ENCODE assay signal across 13 cellular contexts in genomic region chr6:2186516-2186915, GRCh38. TPM values are rescaled to one million over a fixed set of nuclear protein-coding genes. Genes with fewer than 3 reads are reported as not detected.
DNase-seq lines count a peak whose midpoint lies in the region; ATAC-seq and TF ChIP-seq lines count a peak whose summit lies in the region.
"Had no signal": no experiment of that assay in that cellular context is flagged by ENCODE, and none has a peak within 500 bp of the region (broad histone marks: within the 10 kb centered on the region; RNA-seq: fewer than 3 reads in every experiment).

No MANE protein-coding gene starts in this region.

- no peaks in the 10 kb centered on the region for H3F3A ChIP-seq in neural progenitor cell (ENCODE audit: low read depth)

- H3K27ac Mint-ChIP-seq in neural progenitor cell, result no peak overlapping the region
- no peak overlapping the region for H3K27ac Mint-ChIP-seq in natural killer cell treated with Interleukin-12 subunit alpha and Interleukin-12 subunit beta and Interleukin-15 and Interleukin-18, amount 100 ng/mL, for 72 hours
- H3K27ac Mint-ChIP-seq: activated T-helper 2 cell treated with anti-CD3 and anti-CD28 coated beads, Interferon-gamma antibody, Interleukin-2, Interleukin-4, amounts not matched to agents 10 μg/mL and 5 μg/mL and 100 μg/mL, durations not matched to agents 14 hours and 24 hours and 36 hours; GM23338 had no signal

- no peak overlapping the region for H3K4me3 Mint-ChIP-seq in neural progenitor cell
- no peak overlapping the region for H3K4me3 Mint-ChIP-seq in natural killer cell treated with Interleukin-12 subunit alpha and Interleukin-12 subunit beta and Interleukin-15 and Interleukin-18, amount 100 ng/mL, for 72 hours
- H3K4me3 Mint-ChIP-seq: GM23338 had no signal

- ATAC-seq in GM21529 (IDR thresholded peaks at IDR 0.05; ENCODE audit: unreplicated experiment) (peak; percentile 86), HG03280 (IDR thresholded peaks at IDR 0.05; ENCODE audit: unreplicated experiment) (peak; percentile 67)
- ATAC-seq in stimulated activated naive CD8-positive, alpha-beta T cell treated with anti-CD3 and anti-CD28 coated beads, Interleukin-15, Interleukin-2, amounts not matched to agents 100 U/mL and 50 U/mL, for 24 hours, result peak; percentile 58
- ATAC-seq in natural killer cell treated with Interleukin-12 subunit alpha and Interleukin-12 subunit beta and Interleukin-15 and Interleukin-18, amount 100 ng/mL, for 72 hours, result no peak
- ATAC-seq: GM23338 had no signal

- no peak overlapping the region for H3K4me3 ChIP-seq in neural progenitor cell
- H3K4me3 ChIP-seq: coronary artery, GM23338 had no signal

- no peaks in the 10 kb centered on the region for H3K27me3 ChIP-seq in neural progenitor cell

- H3K79me2 ChIP-seq in neural progenitor cell (ENCODE audit: low read depth), result no peaks in the 10 kb centered on the region

- no peaks in the 10 kb centered on the region for H3K9me3 Mint-ChIP-seq in neural progenitor cell
- H3K9me3 Mint-ChIP-seq in natural killer cell treated with Interleukin-12 subunit alpha and Interleukin-12 subunit beta and Interleukin-15 and Interleukin-18, amount 100 ng/mL, for 72 hours, result no peaks in the 10 kb centered on the region
- H3K9me3 Mint-ChIP-seq: activated T-helper 2 cell treated with anti-CD3 and anti-CD28 coated beads, Interferon-gamma antibody, Interleukin-2, Interleukin-4, amounts not matched to agents 10 μg/mL and 5 μg/mL and 100 μg/mL, durations not matched to agents 14 hours and 24 hours and 36 hours; GM23338 had no signal

- peak; percentile 16 for DNase-seq in stimulated activated CD4-positive, alpha-beta T cell treated with anti-CD3 and anti-CD28 coated beads, Interleukin-2, amount 100 ng/mL, for 4 hours (ENCODE audit: low read depth)
- DNase-seq in stimulated activated CD4-positive, alpha-beta T cell treated with anti-CD3 and anti-CD28 coated beads, Interleukin-4, amount 100 ng/mL, for 4 hours, result no peak
- peak; percentile 26 for DNase-seq in stimulated activated naive CD8-positive, alpha-beta T cell treated with anti-CD3 and anti-CD28 coated beads, Interleukin-15, Interleukin-2, amounts not matched to agents 100 U/mL and 50 U/mL, for 24 hours
- DNase-seq in neural progenitor cell (ENCODE audit: low spot score) (no peak), NAMALWA (ENCODE audit: low spot score) (no peak)
- DNase-seq in natural killer cell treated with Interleukin-12 subunit alpha and Interleukin-12 subunit beta and Interleukin-15 and Interleukin-18, amount 100 ng/mL, for 72 hours (ENCODE audit: low spot score), result no peak
- DNase-seq: NCI-H1694 treated with DMSO at 0.1 percent for 48 hours; stimulated activated naive CD4-positive, alpha-beta T cell had no signal

- no peaks in the 10 kb centered on the region for H3K36me3 ChIP-seq in neural progenitor cell

- no peaks in the 10 kb centered on the region for H3K36me3 Mint-ChIP-seq in neural progenitor cell
- H3K36me3 Mint-ChIP-seq in natural killer cell treated with Interleukin-12 subunit alpha and Interleukin-12 subunit beta and Interleukin-15 and Interleukin-18, amount 100 ng/mL, for 72 hours, result no peaks in the 10 kb centered on the region

- H3K9me3 ChIP-seq in neural progenitor cell (ENCODE audit: low read depth), result no peaks in the 10 kb centered on the region

- H3K4me1 Mint-ChIP-seq in neural progenitor cell, result no peaks in the 10 kb centered on the region
- peaks cover 10 to 18% of the 10 kb centered on the region in 2 donors for H3K4me1 Mint-ChIP-seq in natural killer cell treated with Interleukin-12 subunit alpha and Interleukin-12 subunit beta and Interleukin-15 and Interleukin-18, amount 100 ng/mL, for 72 hours (ENCODE audit: low read depth in 2 of 2)

- no peaks in the 10 kb centered on the region for H4K20me1 ChIP-seq in neural progenitor cell (ENCODE audit: low read depth)

- no peak overlapping the region for H3K27ac ChIP-seq in neural progenitor cell
- H3K27ac ChIP-seq: coronary artery had no signal

- H2AFZ ChIP-seq in neural progenitor cell (replicated peaks), result no peak overlapping the region
- H2AFZ ChIP-seq: GM23338 had no signal

- H3K4me2 ChIP-seq in neural progenitor cell, result no peak overlapping the region
- H3K4me2 ChIP-seq: GM23338 had no signal

- no peak overlapping the region for H3K9ac ChIP-seq in neural progenitor cell

- TF ChIP-seq CTCF in neural progenitor cell (IDR thresholded peaks at IDR 0.05), result no peak

- H3K4me1 ChIP-seq in neural progenitor cell, result no peaks in the 10 kb centered on the region

- peaks cover 2% of the 10 kb centered on the region for H3K27me3 Mint-ChIP-seq in neural progenitor cell (ENCODE audit: insufficient read depth, low read depth)
- H3K27me3 Mint-ChIP-seq in natural killer cell treated with Interleukin-12 subunit alpha and Interleukin-12 subunit beta and Interleukin-15 and Interleukin-18, amount 100 ng/mL, for 72 hours, result peaks cover 0 to 3% of the 10 kb centered on the region in 2 donors

RNA-seq across cellular contexts. Expression of gene GMDS, which starts 58.9 kb away (rescaled TPM):
- 9.4 and 22.6 TPM in 2 replicates for total RNA-seq in neural progenitor cell (ENCODE audit: low replicate concordance)
- 10 to 100 TPM; 23.7 to 39.4 TPM for total RNA-seq in natural killer cell treated with Interleukin-12 subunit alpha and Interleukin-12 subunit beta and Interleukin-15 and Interleukin-18, amount 100 ng/mL, for 72 hours

Comparison
In these comparisons a context has a peak if more than half of its experiments do, and no peak if none do; other contexts are left out.
1. DNase-seq: peak in stimulated activated CD4-positive, alpha-beta T cell treated with anti-CD3 and anti-CD28 coated beads, Interleukin-2, amount 100 ng/mL, for 4 hours (single experiment) and stimulated activated naive CD8-positive, alpha-beta T cell treated with anti-CD3 and anti-CD28 coated beads, Interleukin-15, Interleukin-2, amounts not matched to agents 100 U/mL and 50 U/mL, for 24 hours (single experiment); none in stimulated activated CD4-positive, alpha-beta T cell treated with anti-CD3 and anti-CD28 coated beads, Interleukin-4, amount 100 ng/mL, for 4 hours (0 of 2), neural progenitor cell (single experiment), NAMALWA (single experiment) and natural killer cell treated with Interleukin-12 subunit alpha and Interleukin-12 subunit beta and Interleukin-15 and Interleukin-18, amount 100 ng/mL, for 72 hours (single experiment).
2. ATAC-seq: peak in GM21529 (single experiment), HG03280 (single experiment) and stimulated activated naive CD8-positive, alpha-beta T cell treated with anti-CD3 and anti-CD28 coated beads, Interleukin-15, Interleukin-2, amounts not matched to agents 100 U/mL and 50 U/mL, for 24 hours (single experiment); none in natural killer cell treated with Interleukin-12 subunit alpha and Interleukin-12 subunit beta and Interleukin-15 and Interleukin-18, amount 100 ng/mL, for 72 hours (0 of 2).